ENCODE assay signal across 16 cellular contexts in genomic region chr16:1791943-1792812, GRCh38. TPM values are rescaled to one million over a fixed set of nuclear protein-coding genes. Genes with fewer than 3 reads are reported as not detected.
DNase-seq lines count a peak whose midpoint lies in the region; ATAC-seq and TF ChIP-seq lines count a peak whose summit lies in the region.
"Had no signal": no experiment of that assay in that cellular context is flagged by ENCODE, and none has a peak within 500 bp of the region (broad histone marks: within the 10 kb centered on the region; RNA-seq: fewer than 3 reads in every experiment).

No MANE protein-coding gene starts in this region.

- H3K27me3 ChIP-seq in endodermal cell (ENCODE audit: control insufficient read depth, insufficient read depth, low read length, poor library complexity, severe bottlenecking), result no peaks in the 10 kb centered on the region
- H3K27me3 ChIP-seq: testis had no signal

- H3K36me3 Mint-ChIP-seq in endodermal cell (ENCODE audit: low read depth), result peaks cover 12% of the 10 kb centered on the region

- no peaks in the 10 kb centered on the region for H3K4me1 ChIP-seq in endodermal cell (ENCODE audit: control insufficient read depth, insufficient read depth, low read length)
- H3K4me1 ChIP-seq: testis had no signal

- no peak overlapping the region for H3K27ac Mint-ChIP-seq in endodermal cell
- H3K27ac Mint-ChIP-seq: CD4-positive, alpha-beta memory T cell; nephron had no signal

- TF ChIP-seq CTCF in endodermal cell (conservative IDR thresholded peaks at IDR 0.05), result no peak

- peaks cover 12% of the 10 kb centered on the region for H3K9me3 Mint-ChIP-seq in endodermal cell

- H3K9ac ChIP-seq in endodermal cell (ENCODE audit: extremely low read depth, low read length, poor library complexity, severe bottlenecking), result no peak overlapping the region

- WGBS in endodermal cell (ENCODE audit: insufficient coverage in 1 of 2, insufficient read length in 1 of 2), 2 experiments, result 91 to 92% methylated on average over 29 to 59 of the region's 59 CpGs

- intact Hi-C loops in posterior vena cava (cut with DNase I), result no loop called here

- no peaks in the 10 kb centered on the region for H3K36me3 ChIP-seq in endodermal cell (ENCODE audit: control insufficient read depth, insufficient read depth, low read length)

- DNase-seq in endodermal cell (peak; percentile 55), posterior vena cava (ENCODE audit: low spot score) (peak; percentile 74)
- DNase-seq: activated CD4-positive, CD25-positive, alpha-beta regulatory T cell treated with anti-CD3 and anti-CD28 coated beads, Interleukin-2, amount 50 U/mL, for 72 hours; activated T-cell treated with anti-CD3 and anti-CD28 coated beads, Interleukin-2, amount 50 U/mL, for 1 hour; anterior cingulate cortex; CD4-positive, alpha-beta memory T cell; foreskin fibroblast; NCI-H1105; NCI-H446 treated with DMSO at 0.1 percent for 48 hours; OCI-M1; testis had no signal

- no peak overlapping the region for H3K4me3 Mint-ChIP-seq in endodermal cell
- H3K4me3 Mint-ChIP-seq: CD4-positive, alpha-beta memory T cell; nephron had no signal

- no peak overlapping the region for H3K4me3 ChIP-seq in endodermal cell (ENCODE audit: low read length)
- H3K4me3 ChIP-seq: skin epidermis, testis had no signal

- no peaks in the 10 kb centered on the region for H3K9me3 ChIP-seq in endodermal cell (ENCODE audit: control insufficient read depth, low read length)
- H3K9me3 ChIP-seq: testis had no signal

- no peaks in the 10 kb centered on the region for H3K27me3 Mint-ChIP-seq in endodermal cell (ENCODE audit: insufficient read depth)
- H3K27me3 Mint-ChIP-seq: CD4-positive, alpha-beta memory T cell had no signal

- no peaks in the 10 kb centered on the region for H3K4me1 Mint-ChIP-seq in endodermal cell
- H3K4me1 Mint-ChIP-seq: nephron had no signal

- no peak overlapping the region for H3K27ac ChIP-seq in endodermal cell (ENCODE audit: low read depth, low read length)
- H3K27ac ChIP-seq: skin epidermis, testis had no signal

- ATAC-seq in GM19351 (IDR thresholded peaks at IDR 0.05; ENCODE audit: unreplicated experiment) (no peak), GM21737 (IDR thresholded peaks at IDR 0.05; ENCODE audit: unreplicated experiment) (no peak)

RNA-seq across cellular contexts. Expression of gene IGFALS, which starts 1.3 kb away (rescaled TPM):
- not detected for total RNA-seq in endodermal cell
- not detected for polyA plus RNA-seq in endodermal cell (2013, experiment 1 of 2)
- not detected for polyA plus RNA-seq in endodermal cell (2013, experiment 2 of 2)
- total RNA-seq in posterior vena cava, result under 1 TPM in 1 of 2 donors, not detected in 1; 0.10 TPM
- total RNA-seq: G401 had no signal
- polyA plus RNA-seq: CD4-positive, alpha-beta memory T cell had no signal

RNA-seq across cellular contexts. Expression of gene NUBP2, which starts 9.4 kb away (rescaled TPM):
- total RNA-seq in endodermal cell (10 to 100 TPM; 61.1 to 61.5 TPM), posterior vena cava (10 to 100 TPM; 30.4 to 30.9 TPM)
- polyA plus RNA-seq in endodermal cell (2013, experiment 1 of 2), result 63.0 TPM
- polyA plus RNA-seq in endodermal cell (2013, experiment 2 of 2), result 58.3 TPM

RNA-seq across cellular contexts. Expression of gene SPSB3, which starts 9.8 kb away (rescaled TPM):
- total RNA-seq in endodermal cell (10 to 100 TPM; 28.0 to 28.1 TPM), posterior vena cava (10 to 100 TPM; 21.7 to 26.7 TPM)
- polyA plus RNA-seq in endodermal cell (2013, experiment 1 of 2), result 56.0 TPM
- 48.7 TPM for polyA plus RNA-seq in endodermal cell (2013, experiment 2 of 2)

RNA-seq across cellular contexts. Expression of gene MRPS34, which starts 19.2 kb away (rescaled TPM):
- total RNA-seq in endodermal cell, result 100 to 1,000 TPM; 137 to 164 TPM
- 89.8 TPM for polyA plus RNA-seq in endodermal cell (2013, experiment 1 of 2)
- 83.0 TPM for polyA plus RNA-seq in endodermal cell (2013, experiment 2 of 2)
- total RNA-seq in posterior vena cava, result 10 to 100 TPM; 37.3 to 45.8 TPM

RNA-seq across cellular contexts. Expression of gene EME2, which starts 19.6 kb away (rescaled TPM):
- total RNA-seq in endodermal cell (10 to 100 TPM; 34.3 to 64.3 TPM), posterior vena cava (10 to 100 TPM; 10.2 to 12.0 TPM)
- polyA plus RNA-seq in endodermal cell (2013, experiment 1 of 2), result 10.6 TPM
- 8.8 TPM for polyA plus RNA-seq in endodermal cell (2013, experiment 2 of 2)
